Comparison of ENCODE assay signal across 14 cellular contexts in the genomic region with DNA sequence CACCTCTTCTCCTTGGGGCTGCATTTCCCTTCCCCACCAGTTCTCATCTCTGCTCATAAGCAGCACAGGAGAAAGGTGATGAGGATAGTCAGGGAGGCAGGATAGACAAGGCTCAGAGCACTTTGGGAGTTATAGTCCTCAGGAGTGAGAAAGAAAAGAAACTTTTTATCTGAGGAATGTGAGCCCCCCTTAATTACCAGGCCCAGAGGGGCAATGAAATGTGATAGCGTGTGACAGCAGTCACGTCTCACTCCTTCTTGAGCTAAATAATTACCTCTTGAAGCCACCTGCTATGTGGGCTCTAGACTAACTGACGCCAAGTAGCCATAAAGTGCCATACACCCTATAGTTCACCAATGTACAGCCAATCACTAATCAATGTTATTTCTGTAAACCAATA.
A peak's percentile ranks its signal among the peaks of the same experiment; 100 is the strongest.
DNase-seq lines count a peak whose midpoint lies in the region; TF ChIP-seq lines count a peak whose summit lies in the region.
"Had no signal": no experiment of that assay in that cellular context is flagged by ENCODE, and none has a peak within 500 bp of the region (broad histone marks: within the 10 kb centered on the region; RNA-seq: fewer than 3 reads in every experiment).

No MANE protein-coding gene starts in this region.

- H3K4me3 ChIP-seq in ascending aorta, result no peak overlapping the region
- H3K4me3 ChIP-seq: BLaER1 treated with 17β-estradiol and CSF1 and Interleukin-3, amounts not matched to agents 10 nM and 100 nM had no signal

- H3K27me3 Mint-ChIP-seq in mesothelial cell of epicardium (ENCODE audit: low read depth), result no peaks in the 10 kb centered on the region

- H3K9me3 Mint-ChIP-seq in mesothelial cell of epicardium, result peaks cover 12% of the 10 kb centered on the region

- no peak for TF ChIP-seq CTCF in mesothelial cell of epicardium (IDR thresholded peaks at IDR 0.05; ENCODE audit: unreplicated experiment)
- no peak for TF ChIP-seq CTCF in ascending aorta (IDR thresholded peaks at IDR 0.05)

- peak overlapping the region; percentile 35 for H3K27ac Mint-ChIP-seq in mesothelial cell of epicardium

- intact Hi-C loops in ascending aorta (cut with DNase I) (no loop called here), head of caudate nucleus (cut with DNase I) (no loop called here)

- H3K9me3 ChIP-seq in KOPT-K1 (ENCODE audit: insufficient read depth, low read length, poor library complexity, severe bottlenecking), result no peaks in the 10 kb centered on the region
- no peaks in the 10 kb centered on the region for H3K9me3 ChIP-seq in ascending aorta

- no peaks in the 10 kb centered on the region for H3K36me3 Mint-ChIP-seq in mesothelial cell of epicardium

- DNase-seq in DMS 273 (lab: John Stamatoyannopoulos, UW; ENCODE audit: unreplicated experiment) (peak; percentile 35), DMS 273 treated with DMSO at 0.1 percent for 48 hours (lab: John Stamatoyannopoulos, UW) (no peak), NCI-H2171 treated with DMSO at 0.1 percent for 48 hours (lab: John Stamatoyannopoulos, UW) (peak; percentile 63), mesothelial cell of epicardium (ENCODE audit: low spot score in 2 of 2, unreplicated experiment in 2 of 2) (no peak), ascending aorta (ENCODE audit: low spot score in 2 of 2) (no peak), NCI-H510A (lab: John Stamatoyannopoulos, UW) (no peak), head of caudate nucleus (no peak)
- DNase-seq: H9, MV-4-11, NCI-H187 treated with DMSO at 0.1 percent for 48 hours, NCI-H526 treated with DMSO at 0.1 percent for 48 hours had no signal

- H3K27ac ChIP-seq in KOPT-K1 (ENCODE audit: low read depth, low read length, poor library complexity, severe bottlenecking), result peak overlapping the region; percentile 19
- H3K27ac ChIP-seq in ascending aorta, result no peak overlapping the region
- H3K27ac ChIP-seq: 22Rv1; BLaER1 treated with 17β-estradiol and CSF1 and Interleukin-3, amounts not matched to agents 10 nM and 100 nM had no signal

- H3K36me3 ChIP-seq in KOPT-K1 (ENCODE audit: insufficient read depth, low read length) (no peaks in the 10 kb centered on the region), ascending aorta (no peaks in the 10 kb centered on the region)

- no peaks in the 10 kb centered on the region for H3K4me1 ChIP-seq in ascending aorta

- no peak overlapping the region for H3K4me3 Mint-ChIP-seq in mesothelial cell of epicardium
- H3K4me3 Mint-ChIP-seq: H9 had no signal

- peaks cover 26% of the 10 kb centered on the region for H3K4me1 Mint-ChIP-seq in mesothelial cell of epicardium

- H3K27me3 ChIP-seq in ascending aorta, result no peaks in the 10 kb centered on the region
- H3K27me3 ChIP-seq: BLaER1 treated with 17β-estradiol and CSF1 and Interleukin-3, amounts not matched to agents 10 nM and 100 nM had no signal

Comparison
In these comparisons a context has a peak if more than half of its experiments do, and no peak if none do; other contexts are left out.
1. DNase-seq: peak in DMS 273 (single experiment) and NCI-H2171 treated with DMSO at 0.1 percent for 48 hours (single experiment); none in DMS 273 treated with DMSO at 0.1 percent for 48 hours (single experiment), mesothelial cell of epicardium (0 of 2), ascending aorta (0 of 2), NCI-H510A (single experiment) and head of caudate nucleus (0 of 42).